18 cellular contexts compared by ENCODE assay signal in the genomic region with DNA sequence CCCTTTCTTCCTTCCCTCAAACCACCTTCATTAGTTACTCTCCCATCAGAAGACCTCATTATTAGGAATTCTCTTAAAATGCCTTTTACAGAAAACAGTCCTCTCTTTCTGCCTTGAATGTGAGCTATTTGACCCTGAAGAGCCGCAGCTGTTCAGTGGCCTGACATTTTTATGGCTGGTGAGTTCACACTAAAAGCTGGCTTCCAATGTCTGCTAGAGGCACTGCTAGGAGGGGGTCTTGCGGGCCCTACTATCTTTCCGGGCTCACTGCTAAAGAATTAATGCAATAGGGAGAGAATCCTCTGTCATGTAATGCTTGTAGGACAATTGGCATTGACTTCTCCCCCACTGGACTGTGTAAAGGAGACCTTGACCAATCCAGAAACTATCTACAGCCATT.
DNase-seq lines count a peak whose midpoint lies in the region; ATAC-seq and TF ChIP-seq lines count a peak whose summit lies in the region.
"Had no signal": no experiment of that assay in that cellular context is flagged by ENCODE, and none has a peak within 500 bp of the region (broad histone marks: within the 10 kb centered on the region; RNA-seq: fewer than 3 reads in every experiment).

No MANE protein-coding gene starts in this region.

- H3K9me3 ChIP-seq in muscle layer of colon (ENCODE audit: low read length) (no peaks in the 10 kb centered on the region), stomach (no peaks in the 10 kb centered on the region)

- DNase-seq in NCI-H69 (lab: John Stamatoyannopoulos, UW) (peak; percentile 37), Right ventricle myocardium superior (no peak), stomach (no peak), AML-193 (lab: John Stamatoyannopoulos, UW) (no peak), kidney glomerular epithelial cell (lab: John Stamatoyannopoulos, UW) (no peak), T-helper 2 cell (no peak)
- no peak for DNase-seq in stimulated activated CD4-positive, alpha-beta T cell treated with anti-CD3 and anti-CD28 coated beads, Interleukin-12 subunit alpha, Interleukin-12 subunit beta, amount 100 ng/mL, for 4 hours
- DNase-seq: activated CD4-positive, alpha-beta T cell treated with anti-CD3 and anti-CD28 coated beads for 4 hours; activated naive CD4-positive, alpha-beta T cell treated with anti-CD3 and anti-CD28 coated beads, Interleukin-2, amount 50 U/mL, for 16 hours; activated T-cell treated with anti-CD3 and anti-CD28 coated beads, Interleukin-2, amount 50 U/mL, for 1 hour; brain microvascular endothelial cell; CD8-positive, alpha-beta T cell; dermis blood vessel endothelial cell; NCI-H2029; NCI-H510A treated with DMSO at 0.1 percent for 48 hours had no signal

- WGBS in stomach, 5 donors = 67 to 82% (median 73%) methylated on average over 3 of the region's 3 CpGs

- H3K9ac ChIP-seq in muscle layer of colon (ENCODE audit: low read length) = no peak overlapping the region

- intact Hi-C loops in Right ventricle myocardium superior (cut with DNase I) = loop anchor here (5.0 kb wide), 1 partner anchor 45 kb away; no protein-coding TSS in a partner anchor
- intact Hi-C loops in stomach (cut with DNase I; ENCODE audit: low total_unique reads) = no loop called here

- ATAC-seq in Right ventricle myocardium superior (ENCODE audit: poor library complexity) = peak; percentile 27
- ATAC-seq: CD8-positive, alpha-beta T cell; stimulated activated effector memory CD8-positive, alpha-beta T cell treated with anti-CD3 and anti-CD28 coated beads, Interleukin-12 subunit alpha, Interleukin-12 subunit beta, amount 100 ng/mL, for 72 hours had no signal

- peak overlapping the region; percentile 27 for H3K27ac ChIP-seq in muscle layer of colon (ENCODE audit: low read depth, low read length)
- H3K27ac ChIP-seq in stomach = peak overlapping the region in 4 of 5 donors; percentile 4 to 55 (median 42)
- H3K27ac ChIP-seq: brain microvascular endothelial cell, SK-N-MC had no signal

- H3K4me3 ChIP-seq in muscle layer of colon (ENCODE audit: low read depth in 1 of 2, low read length in 2 of 2) (no peak overlapping the region), stomach (no peak overlapping the region)
- H3K4me3 ChIP-seq: SK-N-MC had no signal

- no peak for TF ChIP-seq CTCF in stomach (IDR thresholded peaks at IDR 0.05)

- H3K4me1 ChIP-seq in muscle layer of colon (ENCODE audit: insufficient read depth, low read length) = peaks cover 23% of the 10 kb centered on the region
- H3K4me1 ChIP-seq in stomach = peaks cover 0 to 8% (median 2%) of the 10 kb centered on the region in 4 donors

- H3K36me3 ChIP-seq in muscle layer of colon (ENCODE audit: insufficient read depth, low read length) (no peaks in the 10 kb centered on the region), stomach (no peaks in the 10 kb centered on the region)
- H3K36me3 ChIP-seq: brain microvascular endothelial cell had no signal

- TF ChIP-seq EP300 in stomach (IDR thresholded peaks at IDR 0.05) = no peak

- H3K27me3 ChIP-seq in muscle layer of colon (ENCODE audit: control insufficient read depth in 1 of 2, insufficient read depth in 2 of 2, low read length in 2 of 2) (no peaks in the 10 kb centered on the region), stomach (no peaks in the 10 kb centered on the region)
- H3K27me3 ChIP-seq: brain microvascular endothelial cell had no signal

- TF ChIP-seq POLR2A in stomach (IDR thresholded peaks at IDR 0.05) = no peak
